Comparison of ENCODE assay signal across 6 cellular contexts in genomic region chr1:149887196-149887455, GRCh38. TPM values are rescaled to one million over a fixed set of nuclear protein-coding genes. Genes with fewer than 3 reads are reported as not detected.
A peak's percentile ranks its signal among the peaks of the same experiment; 100 is the strongest.
DNase-seq lines count a peak whose midpoint lies in the region; ATAC-seq and TF ChIP-seq lines count a peak whose summit lies in the region.
"Not testable (repeated sequence)": the region's sequence is repeated elsewhere in the genome, so short reads cannot be mapped to it uniquely, and the experiment has no call there.

No MANE protein-coding gene starts in this region.

- H3K4me3 Mint-ChIP-seq in GM23338, result not testable (repeated sequence)

- not testable (repeated sequence) for TF ChIP-seq CTCF in AG04450 (IDR thresholded peaks at IDR 0.05; ENCODE audit: low read depth, low read length); GM23338 (conservative IDR thresholded peaks at IDR 0.05; ENCODE audit: low read depth in 2 of 2); RWPE2 (IDR thresholded peaks at IDR 0.05; ENCODE audit: poor library complexity, severe bottlenecking); gastrocnemius medialis (IDR thresholded peaks at IDR 0.05 in 4 of 5, conservative IDR thresholded peaks at IDR 0.05 in 1 of 5)

- H3K27me3 Mint-ChIP-seq in GM23338 (ENCODE audit: insufficient read depth, low read depth, poor library complexity), result not testable (repeated sequence)

- in situ Hi-C loops in gastrocnemius medialis (cut with MboI; ENCODE audit: low sequenced_read_pairs in 4 of 4), result not testable (repeated sequence)

- intact Hi-C loops in gastrocnemius medialis (cut with DNase I; ENCODE audit: low total_unique reads), result not testable (repeated sequence)

- H3K4me2 ChIP-seq in GM23338, result peak overlapping the region; percentile 92

- H3K9me3 Mint-ChIP-seq in GM23338, result not testable (repeated sequence)

- H3K4me1 ChIP-seq in GM23338 (ENCODE audit: insufficient read depth); effector memory CD4-positive, alpha-beta T cell (ENCODE audit: control insufficient read depth, insufficient read depth, low read length, poor library complexity, severe bottlenecking): not testable (repeated sequence)
- H3K4me1 ChIP-seq in RWPE2 (ENCODE audit: insufficient read depth, poor library complexity, severe bottlenecking) (peaks cover 14% of the 10 kb centered on the region), gastrocnemius medialis (peaks cover 22% of the 10 kb centered on the region in 2 donors)

- H3K27me3 ChIP-seq in AG04450 (ENCODE audit: control insufficient read depth, insufficient read depth, low read length); GM23338 (ENCODE audit: insufficient read depth); RWPE2 (ENCODE audit: insufficient read depth, poor library complexity, severe bottlenecking); effector memory CD4-positive, alpha-beta T cell (replicated peaks; ENCODE audit: control insufficient read depth, insufficient read depth, low read length, poor library complexity, severe bottlenecking); layer of hippocampus (ENCODE audit: control insufficient read depth, insufficient read depth, low read length); gastrocnemius medialis: not testable (repeated sequence)

- not testable (repeated sequence) for TF ChIP-seq POLR2A in gastrocnemius medialis (IDR thresholded peaks at IDR 0.05)

- H2AFZ ChIP-seq in GM23338, result not testable (repeated sequence)

- H3K9me2 ChIP-seq in GM23338 (ENCODE audit: insufficient read depth), result not testable (repeated sequence)

- CTCF ChIA-PET in AG04450 (lab: Charles Lee), result interaction anchor here (1.1 to 1.6 kb wide), 3 partner anchors 74 to 265 kb away, joined by 3 to 5 read pairs (median 4); no protein-coding TSS in a partner anchor

- ATAC-seq in GM23338; RWPE2 (ENCODE audit: low read depth); gastrocnemius medialis: not testable (repeated sequence)

- H3K27ac ChIP-seq in AG04450 (ENCODE audit: low read depth, low read length) (peak overlapping the region; percentile 99), GM23338 (ENCODE audit: low read depth) (peak overlapping the region; percentile 100), RWPE2 (ENCODE audit: poor library complexity, severe bottlenecking) (peak overlapping the region; percentile 85), layer of hippocampus (ENCODE audit: low read depth, low read length) (peak overlapping the region; percentile 99), gastrocnemius medialis (peak overlapping the region; percentile 95 to 99 (median 98))
- peak overlapping the region; percentile 81 for H3K27ac ChIP-seq in effector memory CD4-positive, alpha-beta T cell (ENCODE audit: insufficient read depth, low read length, poor library complexity, severe bottlenecking)

- not testable (repeated sequence) for H3K79me2 ChIP-seq in GM23338 (replicated peaks; ENCODE audit: insufficient read depth)

- not testable (repeated sequence) for H3K36me3 Mint-ChIP-seq in GM23338 (ENCODE audit: low read depth)

- H3K27ac Mint-ChIP-seq in GM23338, result not testable (repeated sequence)

- not testable (repeated sequence) for H4K20me1 ChIP-seq in GM23338 (replicated peaks; ENCODE audit: insufficient read depth)

- H3K4me1 Mint-ChIP-seq in GM23338, result not testable (repeated sequence)

- H3K9me3 ChIP-seq in AG04450 (ENCODE audit: control insufficient read depth, insufficient read depth, low read length); RWPE2 (ENCODE audit: severe bottlenecking); effector memory CD4-positive, alpha-beta T cell (ENCODE audit: control insufficient read depth, low read length); gastrocnemius medialis: not testable (repeated sequence)

- DNase-seq in AG04450 (ENCODE audit: low read depth, low spot score); GM23338 (ENCODE audit: low spot score); RWPE2 (ENCODE audit: low spot score); effector memory CD4-positive, alpha-beta T cell; gastrocnemius medialis: not testable (repeated sequence)

- H3K4me3 ChIP-seq in AG04450 (ENCODE audit: low read depth, low read length) (peak overlapping the region; percentile 77), GM23338 (peak overlapping the region; percentile 81), RWPE2 (ENCODE audit: severe bottlenecking) (peak overlapping the region; percentile 49), gastrocnemius medialis (peak overlapping the region; percentile 64 to 87 (median 81))
- peak overlapping the region; percentile 64 for H3K4me3 ChIP-seq in effector memory CD4-positive, alpha-beta T cell (ENCODE audit: insufficient read depth, low read depth, low read length, poor library complexity, severe bottlenecking)

- peaks cover 12% of the 10 kb centered on the region; the same call in 1 of the 2 replicates for H3F3A ChIP-seq in GM23338 (replicated peaks; ENCODE audit: low read depth)

- not testable (repeated sequence) for H3K36me3 ChIP-seq in GM23338 (ENCODE audit: insufficient read depth); RWPE2 (ENCODE audit: low read depth); effector memory CD4-positive, alpha-beta T cell (ENCODE audit: control insufficient read depth, insufficient read depth, low read length); gastrocnemius medialis

- POLR2A ChIA-PET in AG04450 (lab: Yijun Ruan, JAX), result interaction anchor here (0.9 to 4.4 kb wide), 20 partner anchors 9 to 1395 kb away, joined by 3 to 38 read pairs (median 10); partner anchors contain the start of genes BOLA1, MTMR11, OTUD7B and PLEKHO1

TF ChIP-seq in GM23338, 12 proteins besides CTCF, POLR2A, EP300 and RAD21:
- peak; percentile 14; the same call in 1 of the 2 replicates for TF ChIP-seq POLR2AphosphoS5 (IDR thresholded peaks at IDR 0.05; ENCODE audit: low read depth)

RNA-seq across cellular contexts. Expression of gene BOLA1, which starts 12.2 kb away (rescaled TPM):
- polyA plus RNA-seq in AG04450 (2011; rRNA removed) (10.1 and 11.8 TPM in 2 replicates), GM23338 (2016; fragmentation: Nextera tagmentation; extraction: Ambion mirVana) (23.1 and 26.2 TPM in 2 replicates)
- polyA minus RNA-seq in AG04450 (2011; rRNA and poly(A)+ RNA removed), result 0.69 and 1.5 TPM in 2 replicates
- 13.4 and 18.4 TPM in 2 replicates for total RNA-seq in GM23338 (2014; rRNA removed; shearing (Covaris generic))
- 10 to 100 TPM; 17.0 to 35.4 (median 28.7) TPM for total RNA-seq in gastrocnemius medialis

RNA-seq across cellular contexts. Expression of gene SV2A, which starts 30.5 kb away (rescaled TPM):
- polyA plus RNA-seq in AG04450 (2011; rRNA removed) (25.8 and 27.3 TPM in 2 replicates), GM23338 (2016; fragmentation: Nextera tagmentation; extraction: Ambion mirVana) (17.3 and 17.8 TPM in 2 replicates)
- polyA minus RNA-seq in AG04450 (2011; rRNA and poly(A)+ RNA removed), result 48.2 and 54.4 TPM in 2 replicates
- 41.7 and 42.5 TPM in 2 replicates for total RNA-seq in GM23338 (2014; rRNA removed; shearing (Covaris generic))
- under 1 TPM; 0.12 to 0.56 (median 0.30) TPM for total RNA-seq in gastrocnemius medialis

RNA-seq across cellular contexts. Expression of gene SF3B4, which starts 40.5 kb away (rescaled TPM):
- polyA plus RNA-seq in AG04450 (2011; rRNA removed) (47.6 and 52.7 TPM in 2 replicates), GM23338 (2016; fragmentation: Nextera tagmentation; extraction: Ambion mirVana) (84.0 and 85.7 TPM in 2 replicates)
- polyA minus RNA-seq in AG04450 (2011; rRNA and poly(A)+ RNA removed), result 44.2 and 50.1 TPM in 2 replicates
- 48.7 and 49.2 TPM in 2 replicates for total RNA-seq in GM23338 (2014; rRNA removed; shearing (Covaris generic))
- total RNA-seq in gastrocnemius medialis, result 10 to 100 TPM in 1 of 4 donors, 1 to 10 TPM in 3; 4.4 to 17.4 (median 8.1) TPM

RNA-seq across cellular contexts. Expression of gene MTMR11, which starts 49.6 kb away (rescaled TPM):
- polyA plus RNA-seq in AG04450 (2011; rRNA removed), result 13.9 and 17.0 TPM in 2 replicates
- polyA minus RNA-seq in AG04450 (2011; rRNA and poly(A)+ RNA removed), result 20.1 and 21.4 TPM in 2 replicates
- 1.8 and 2.4 TPM in 2 replicates for total RNA-seq in GM23338 (2014; rRNA removed; shearing (Covaris generic))
- 2.1 and 3.6 TPM in 2 replicates for polyA plus RNA-seq in GM23338 (2016; fragmentation: Nextera tagmentation; extraction: Ambion mirVana)
- total RNA-seq in gastrocnemius medialis, result 1 to 10 TPM; 1.2 to 4.6 (median 3.5) TPM

Comparison
In these comparisons a context has a peak if more than half of its experiments do, and no peak if none do; other contexts are left out.
1. RNA of gene SV2A, which starts 30.5 kb away (total RNA-seq): 41.7 to 42.5 TPM in GM23338; 0.12 to 0.56 TPM in gastrocnemius medialis; every median in the first group is over 10 times any median in the second.
2. Peak in every context shown above with its lines, with median percentiles within 50 percentile points of each other: H3K27ac ChIP-seq and H3K4me3 ChIP-seq.